In genomic region chr2:112691761-112692370, GRCh38 we compare ENCODE assay signal across 10 cellular contexts. TPM values are rescaled to one million over a fixed set of nuclear protein-coding genes. Genes with fewer than 3 reads are reported as not detected.
DNase-seq lines count a peak whose midpoint lies in the region; ATAC-seq and TF ChIP-seq lines count a peak whose summit lies in the region.
"Had no signal": no experiment of that assay in that cellular context is flagged by ENCODE, and none has a peak within 500 bp of the region (broad histone marks: within the 10 kb centered on the region; RNA-seq: fewer than 3 reads in every experiment).

No MANE protein-coding gene starts in this region.

- H3K36me3 Mint-ChIP-seq in GM23338 (ENCODE audit: low read depth) = no peaks in the 10 kb centered on the region

- H3K79me2 ChIP-seq in ACC112 (ENCODE audit: control insufficient read depth, insufficient read depth, low read length, unreplicated experiment) (no peaks in the 10 kb centered on the region), GM23338 (replicated peaks; ENCODE audit: insufficient read depth) (no peaks in the 10 kb centered on the region)

- no peak overlapping the region for H3K4me3 Mint-ChIP-seq in GM23338

- no peak for ATAC-seq in GM23338
- ATAC-seq in HG03521 (IDR thresholded peaks at IDR 0.05; ENCODE audit: unreplicated experiment) = no peak

- H3K4me1 Mint-ChIP-seq in GM23338 = peaks cover 8% of the 10 kb centered on the region

- H3K9me2 ChIP-seq in GM23338 (ENCODE audit: insufficient read depth) = no peaks in the 10 kb centered on the region

- peak overlapping the region; percentile 16 for H2AFZ ChIP-seq in ACC112 (ENCODE audit: low read length, unreplicated experiment)
- H2AFZ ChIP-seq in GM23338 = peak overlapping the region; percentile 69

- no peaks in the 10 kb centered on the region for H4K20me1 ChIP-seq in GM23338 (replicated peaks; ENCODE audit: insufficient read depth)

- DNase-seq in GM23338 (ENCODE audit: low spot score) (no peak), amniotic epithelial cell (ENCODE audit: low read depth) (peak; percentile 49), kidney glomerular epithelial cell (lab: John Stamatoyannopoulos, UW) (peak; percentile 39), NCI-H2196 (lab: John Stamatoyannopoulos, UW; ENCODE audit: unreplicated experiment) (no peak), HT-29 (ENCODE audit: low spot score) (no peak), hepatic stellate cell (ENCODE audit: low spot score) (no peak)
- DNase-seq: heart right ventricle had no signal

- H3K27me3 ChIP-seq in ACC112 (ENCODE audit: insufficient read depth, low read length) (no peaks in the 10 kb centered on the region), GM23338 (ENCODE audit: insufficient read depth) (no peaks in the 10 kb centered on the region)
- H3K27me3 ChIP-seq: heart right ventricle, upper lobe of right lung had no signal

- no peak overlapping the region for H3K27ac Mint-ChIP-seq in GM23338

- H3K4me2 ChIP-seq in GM23338 = no peak overlapping the region

- no peaks in the 10 kb centered on the region for H3K27me3 Mint-ChIP-seq in GM23338 (ENCODE audit: insufficient read depth, low read depth, poor library complexity)

- no peak for TF ChIP-seq CTCF in GM23338 (conservative IDR thresholded peaks at IDR 0.05; ENCODE audit: low read depth in 2 of 2)

- H3K4me1 ChIP-seq in ACC112 (ENCODE audit: control insufficient read depth, insufficient read depth, low read length, unreplicated experiment) (peaks cover 42% of the 10 kb centered on the region), GM23338 (ENCODE audit: insufficient read depth) (no peaks in the 10 kb centered on the region)

- H3K4me3 ChIP-seq in ACC112 (ENCODE audit: low read depth, low read length) = no peak overlapping the region
- H3K4me3 ChIP-seq in GM23338 = no peak overlapping the region
- H3K4me3 ChIP-seq: upper lobe of right lung had no signal

- H3K9me3 Mint-ChIP-seq in GM23338 = no peaks in the 10 kb centered on the region

- H3F3A ChIP-seq in GM23338 (replicated peaks; ENCODE audit: low read depth) = no peaks in the 10 kb centered on the region

- H3K36me3 ChIP-seq in ACC112 (ENCODE audit: insufficient read depth, low read length) (no peaks in the 10 kb centered on the region), GM23338 (ENCODE audit: insufficient read depth) (no peaks in the 10 kb centered on the region)
- H3K36me3 ChIP-seq: heart right ventricle, upper lobe of right lung had no signal

- peak overlapping the region; percentile 82 for H3K27ac ChIP-seq in ACC112 (ENCODE audit: low read depth, low read length)
- H3K27ac ChIP-seq in GM23338 (ENCODE audit: low read depth) = no peak overlapping the region

TF ChIP-seq in GM23338, 12 proteins besides CTCF, POLR2A, EP300 and RAD21:
- TF ChIP-seq ZNF114 (CRISPR knock-in tag; IDR thresholded peaks at IDR 0.05) = no peak
- no peak for TF ChIP-seq JUNB (IDR thresholded peaks at IDR 0.05; ENCODE audit: unreplicated experiment)
- TF ChIP-seq POLR2AphosphoS5 (IDR thresholded peaks at IDR 0.05; ENCODE audit: low read depth) = no peak
- TF ChIP-seq STAT1 (IDR thresholded peaks at IDR 0.05; ENCODE audit: unreplicated experiment) = no peak

RNA-seq across cellular contexts. Expression of gene NT5DC4, which starts 29.0 kb away (rescaled TPM):
- total RNA-seq in GM23338 (2014; rRNA removed; shearing (Covaris generic)) = not detected in 2 replicates
- polyA plus RNA-seq in GM23338 (2016; fragmentation: Nextera tagmentation; extraction: Ambion mirVana) = not detected in 2 replicates
- total RNA-seq in HT-29 (2014; rRNA removed; shearing (Covaris generic)) = 1.4 and 1.6 TPM in 2 replicates
- total RNA-seq: upper lobe of right lung had no signal
- polyA plus RNA-seq: heart right ventricle had no signal

RNA-seq across cellular contexts. Expression of gene SLC20A1, which starts 46.1 kb away (rescaled TPM):
- 81.9 and 84.3 TPM in 2 replicates for total RNA-seq in GM23338 (2014; rRNA removed; shearing (Covaris generic))
- 50.1 and 52.9 TPM in 2 replicates for polyA plus RNA-seq in GM23338 (2016; fragmentation: Nextera tagmentation; extraction: Ambion mirVana)
- 30.3 and 32.7 TPM in 2 replicates for total RNA-seq in HT-29 (2014; rRNA removed; shearing (Covaris generic))

Comparison
In these comparisons a context has a peak if more than half of its experiments do, and no peak if none do; other contexts are left out.
1. DNase-seq: peak in amniotic epithelial cell (single experiment) and kidney glomerular epithelial cell (single experiment); none in GM23338 (single experiment), NCI-H2196 (single experiment), HT-29 (single experiment) and hepatic stellate cell (single experiment).